Comparison of ENCODE assay signal across 4 cellular contexts in genomic region chr7:154577141-154577540, GRCh38.
"Had no signal": no experiment of that assay in that cellular context is flagged by ENCODE, and none has a peak within 500 bp of the region (broad histone marks: within the 10 kb centered on the region; RNA-seq: fewer than 3 reads in every experiment).

No MANE protein-coding gene starts in this region.

- H3K27ac Mint-ChIP-seq: GM23338, H9 had no signal

- DNase-seq: H9, HCEC 1CT, IMR-90 had no signal

- H3K4me3 Mint-ChIP-seq: GM23338, H9 had no signal

- H3K4me3 ChIP-seq: GM23338 had no signal

- ATAC-seq: GM23338 had no signal
